Comparison of ENCODE assay signal across 8 cellular contexts in genomic region chr2:237731663-237732062, GRCh38.
A peak's percentile ranks its signal among the peaks of the same experiment; 100 is the strongest.
DNase-seq lines count a peak whose midpoint lies in the region; ATAC-seq lines count a peak whose summit lies in the region.

No MANE protein-coding gene starts in this region.

- no peaks in the 10 kb centered on the region for H3K27me3 Mint-ChIP-seq in activated T-cell treated with anti-CD3 and anti-CD28 coated beads, Interleukin-2, amount 50 U/mL, for 4 hours (ENCODE audit: low read depth)

- peaks cover 62% of the 10 kb centered on the region for H3K4me1 Mint-ChIP-seq in activated T-cell treated with anti-CD3 and anti-CD28 coated beads, Interleukin-2, amount 50 U/mL, for 4 hours (ENCODE audit: low read depth)
- H3K4me1 Mint-ChIP-seq in stimulated activated effector memory CD8-positive, alpha-beta T cell treated with anti-CD3 and anti-CD28 coated beads, Interleukin-12 subunit alpha, Interleukin-12 subunit beta, amount 100 ng/mL, for 72 hours = peaks cover 76% of the 10 kb centered on the region

- intact Hi-C loops in left colon (cut with DNase I, micrococcal nuclease) = no loop called here

- H3K27ac Mint-ChIP-seq in stimulated activated effector memory CD8-positive, alpha-beta T cell treated with anti-CD3 and anti-CD28 coated beads, Interleukin-12 subunit alpha, Interleukin-12 subunit beta, amount 100 ng/mL, for 72 hours = peak overlapping the region; percentile 89

- peak; percentile 95 to 97 for ATAC-seq in activated T-cell treated with anti-CD3 and anti-CD28 coated beads, Interleukin-2, amount 50 U/mL, for 4 hours
- ATAC-seq in stimulated activated effector memory CD8-positive, alpha-beta T cell treated with anti-CD3 and anti-CD28 coated beads, Interleukin-12 subunit alpha, Interleukin-12 subunit beta, amount 100 ng/mL, for 72 hours = peak; percentile 98
- ATAC-seq in left colon = no peak
- ATAC-seq in GM21526 (IDR thresholded peaks at IDR 0.05; ENCODE audit: low FRiP score, unreplicated experiment) = no peak

- H3K4me3 Mint-ChIP-seq in activated T-cell treated with anti-CD3 and anti-CD28 coated beads, Interleukin-2, amount 50 U/mL, for 4 hours = peak overlapping the region; percentile 24
- peak overlapping the region; percentile 75 for H3K4me3 Mint-ChIP-seq in stimulated activated effector memory CD8-positive, alpha-beta T cell treated with anti-CD3 and anti-CD28 coated beads, Interleukin-12 subunit alpha, Interleukin-12 subunit beta, amount 100 ng/mL, for 72 hours

- H3K9me3 Mint-ChIP-seq in activated T-cell treated with anti-CD3 and anti-CD28 coated beads, Interleukin-2, amount 50 U/mL, for 4 hours = no peaks in the 10 kb centered on the region
- no peaks in the 10 kb centered on the region for H3K9me3 Mint-ChIP-seq in stimulated activated effector memory CD8-positive, alpha-beta T cell treated with anti-CD3 and anti-CD28 coated beads, Interleukin-12 subunit alpha, Interleukin-12 subunit beta, amount 100 ng/mL, for 72 hours

- H3K36me3 Mint-ChIP-seq in activated T-cell treated with anti-CD3 and anti-CD28 coated beads, Interleukin-2, amount 50 U/mL, for 4 hours (ENCODE audit: insufficient read depth) = peaks cover 18% of the 10 kb centered on the region
- peaks cover 79% of the 10 kb centered on the region for H3K36me3 Mint-ChIP-seq in stimulated activated effector memory CD8-positive, alpha-beta T cell treated with anti-CD3 and anti-CD28 coated beads, Interleukin-12 subunit alpha, Interleukin-12 subunit beta, amount 100 ng/mL, for 72 hours

- peak; percentile 57 for DNase-seq in activated naive CD4-positive, alpha-beta T cell treated with Interleukin-2 at 50 U/mL for 16 hours
- no peak for DNase-seq in activated naive CD4-positive, alpha-beta T cell (lab: John Stamatoyannopoulos, UW)
- DNase-seq in activated T-cell treated with anti-CD3 and anti-CD28 coated beads, Interleukin-2, amount 50 U/mL, for 4 hours = peak; percentile 22
- peak; percentile 47 for DNase-seq in iPS-NIHi11 (ENCODE audit: low spot score)
- peak in 1 of 2 donors; percentile 71 for DNase-seq in stimulated activated effector memory CD8-positive, alpha-beta T cell treated with anti-CD3 and anti-CD28 coated beads, Interleukin-12 subunit alpha, Interleukin-12 subunit beta, amount 100 ng/mL, for 72 hours (ENCODE audit: low spot score in 2 of 2)
- no peak for DNase-seq in NCI-H146 (lab: John Stamatoyannopoulos, UW)
- no peak for DNase-seq in left colon

Comparison
In these comparisons a context has a peak if more than half of its experiments do, and no peak if none do; other contexts are left out.
1. DNase-seq: peak in activated naive CD4-positive, alpha-beta T cell treated with Interleukin-2 at 50 U/mL for 16 hours (single experiment), activated T-cell treated with anti-CD3 and anti-CD28 coated beads, Interleukin-2, amount 50 U/mL, for 4 hours (single experiment) and iPS-NIHi11 (single experiment); none in activated naive CD4-positive, alpha-beta T cell (0 of 4), NCI-H146 (single experiment) and left colon (0 of 2).
2. ATAC-seq: peak in activated T-cell treated with anti-CD3 and anti-CD28 coated beads, Interleukin-2, amount 50 U/mL, for 4 hours (2 of 2) and stimulated activated effector memory CD8-positive, alpha-beta T cell treated with anti-CD3 and anti-CD28 coated beads, Interleukin-12 subunit alpha, Interleukin-12 subunit beta, amount 100 ng/mL, for 72 hours (single experiment); none in left colon (single experiment) and GM21526 (single experiment).